In genomic region chr9:79377315-79377855, GRCh38 we compare ENCODE assay signal across 22 cellular contexts.
DNase-seq lines count a peak whose midpoint lies in the region; ATAC-seq and TF ChIP-seq lines count a peak whose summit lies in the region.
"Had no signal": no experiment of that assay in that cellular context is flagged by ENCODE, and none has a peak within 500 bp of the region (broad histone marks: within the 10 kb centered on the region; RNA-seq: fewer than 3 reads in every experiment).

No MANE protein-coding gene starts in this region.

- ATAC-seq in GM21717 (IDR thresholded peaks at IDR 0.05; ENCODE audit: unreplicated experiment), result no peak
- ATAC-seq: activated T-cell treated with anti-CD3 and anti-CD28 coated beads, Interleukin-2, amount 50 U/mL, for 4 hours; K562; left cardiac atrium; stimulated activated memory B cell treated with anti-CD40 and anti-IgM and Interleukin-4, amounts not matched to agents 10 μg/mL and 1 μg/mL and 100 μg/mL, for 72 hours had no signal

- no peaks in the 10 kb centered on the region for H3K79me2 ChIP-seq in GM23248 (ENCODE audit: insufficient read depth)
- H3K79me2 ChIP-seq in SK-N-SH (ENCODE audit: insufficient read depth), result no peaks in the 10 kb centered on the region
- no peaks in the 10 kb centered on the region for H3K79me2 ChIP-seq in osteoblast (ENCODE audit: insufficient read depth, low read length)

- TF ChIP-seq CTCF in SK-N-SH (IDR thresholded peaks at IDR 0.05), result no peak
- no peak for TF ChIP-seq CTCF in osteoblast (IDR thresholded peaks at IDR 0.05; ENCODE audit: extremely low read depth, low read depth, low read length)

- H4K20me1 ChIP-seq in GM23248 (ENCODE audit: insufficient read depth) (no peaks in the 10 kb centered on the region), SK-N-SH (ENCODE audit: insufficient read depth) (no peaks in the 10 kb centered on the region), osteoblast (ENCODE audit: insufficient read depth, low read length) (no peaks in the 10 kb centered on the region)

- H3K9me3 ChIP-seq in GM23248 (ENCODE audit: low read depth), result no peaks in the 10 kb centered on the region
- H3K9me3 ChIP-seq in SK-N-SH, result no peaks in the 10 kb centered on the region
- H3K9me3 ChIP-seq in osteoblast (ENCODE audit: low read depth, low read length), result peaks cover 2% of the 10 kb centered on the region
- H3K9me3 ChIP-seq: Caco-2 had no signal

- TF ChIP-seq EP300 in SK-N-SH (IDR thresholded peaks at IDR 0.05; ENCODE audit: borderline replicate concordance in 1 of 2, low read depth in 1 of 2, low read length in 1 of 2), result no peak

- TF ChIP-seq RAD21 in SK-N-SH (IDR thresholded peaks at IDR 0.05; ENCODE audit: low read length), result no peak

- H3K9me2 ChIP-seq in GM23248 (ENCODE audit: insufficient read depth) (no peaks in the 10 kb centered on the region; the same call in 1 of the 2 replicates), SK-N-SH (no peaks in the 10 kb centered on the region)

- 0 out of 2 replicates have a peak, but pooled peaks cover 2% of the 10 kb centered on the region for H3K27me3 ChIP-seq in GM23248 (replicated peaks; ENCODE audit: insufficient read depth)
- no peaks in the 10 kb centered on the region for H3K27me3 ChIP-seq in SK-N-SH (ENCODE audit: insufficient read depth)
- H3K27me3 ChIP-seq in osteoblast (ENCODE audit: insufficient read depth, low read length), result no peaks in the 10 kb centered on the region
- H3K27me3 ChIP-seq: breast epithelium, SJCRH30, spleen had no signal

- in situ Hi-C loops in GM23248 (cut with MboI), result no loop called here

- peak; percentile 27 for DNase-seq in GM23248
- no peak for DNase-seq in SK-N-SH
- DNase-seq in glomerular visceral epithelial cell (ENCODE audit: extremely low spot score), result peak; percentile 25
- peak; percentile 27 for DNase-seq in renal cortical epithelial cell (ENCODE audit: low read depth)
- no peak for DNase-seq in T1000 (lab: John Stamatoyannopoulos, UW)
- no peak for DNase-seq in osteoblast (ENCODE audit: insufficient read length, low spot score, missing footprints)
- DNase-seq: activated CD4-positive, alpha-beta T cell treated with anti-CD3 and anti-CD28 coated beads for 4 hours; activated T-cell treated with anti-CD3 and anti-CD28 coated beads, Interleukin-2, amount 50 U/mL, for 4 hours; C1 segment of cervical spinal cord; Caco-2; glutamatergic neuron; left cardiac atrium; NCI-H526; occipital lobe; spleen; stimulated activated CD4-positive, alpha-beta T cell treated with anti-CD3 and anti-CD28 coated beads, Interleukin-2, amount 100 ng/mL, for 48 hours; T-helper 2 cell had no signal

- H3K9ac ChIP-seq in GM23248 (no peak overlapping the region), SK-N-SH (no peak overlapping the region)

- H3K27ac ChIP-seq in GM23248 (no peak overlapping the region), SK-N-SH (ENCODE audit: low read depth in 2 of 2, low read length in 1 of 2) (no peak overlapping the region), osteoblast (ENCODE audit: low read depth, low read length) (no peak overlapping the region)
- H3K27ac ChIP-seq: breast epithelium, SJCRH30, spleen had no signal

- POLR2A ChIA-PET in SK-N-SH (lab: Yijun Ruan, JAX), result no interaction called here

- CTCF ChIA-PET in SK-N-SH (lab: Yijun Ruan, JAX), result no interaction called here

- H2AFZ ChIP-seq in GM23248 (no peak overlapping the region), SK-N-SH (ENCODE audit: low read depth) (no peak overlapping the region; the same call in 1 of the 2 replicates), osteoblast (ENCODE audit: low read length) (no peak overlapping the region)

- H3K4me1 ChIP-seq in GM23248 (ENCODE audit: insufficient read depth) (0 out of 2 replicates have a peak, but pooled peaks cover under 1% of the 10 kb centered on the region), SK-N-SH (ENCODE audit: control insufficient read depth in 1 of 2, insufficient read depth in 2 of 2, low read depth in 1 of 2, low read length in 1 of 2) (no peaks in the 10 kb centered on the region), osteoblast (ENCODE audit: insufficient read depth, low read length) (no peaks in the 10 kb centered on the region)
- H3K4me1 ChIP-seq: breast epithelium, Caco-2, spleen had no signal

- no peak overlapping the region for H3K4me3 ChIP-seq in GM23248
- no peak overlapping the region for H3K4me3 ChIP-seq in SK-N-SH (ENCODE audit: low read depth in 2 of 2, low read length in 1 of 2)
- H3K4me3 ChIP-seq in osteoblast (ENCODE audit: insufficient read depth, low read length), result no peak overlapping the region
- H3K4me3 ChIP-seq: breast epithelium, K562, SJCRH30, spleen had no signal

- H3F3A ChIP-seq in GM23248 (ENCODE audit: insufficient read depth), result no peaks in the 10 kb centered on the region
- H3F3A ChIP-seq in SK-N-SH (replicated peaks; ENCODE audit: insufficient read depth), result no peaks in the 10 kb centered on the region

- H3K4me2 ChIP-seq in GM23248 (ENCODE audit: unreplicated experiment) (no peak overlapping the region), SK-N-SH (no peak overlapping the region), osteoblast (ENCODE audit: insufficient read depth, low read length) (no peak overlapping the region)

- 53 to 59% methylated on average over 5 of the region's 5 CpGs for WGBS in GM23248 (ENCODE audit: low coverage in 1 of 2, low lambda C conversion rate in 2 of 2, missing lambda C conversion rate in 2 of 2), 2 experiments
- 89% methylated on average over 5 of the region's 5 CpGs for WGBS in SK-N-SH (ENCODE audit: low lambda C conversion rate)

- H3K36me3 ChIP-seq in GM23248 (ENCODE audit: low read depth), result no peaks in the 10 kb centered on the region
- no peaks in the 10 kb centered on the region for H3K36me3 ChIP-seq in SK-N-SH (replicated peaks in 1 of 2; ENCODE audit: control insufficient read depth in 1 of 2, insufficient read depth in 2 of 2, low read length in 1 of 2)
- no peaks in the 10 kb centered on the region for H3K36me3 ChIP-seq in osteoblast (ENCODE audit: insufficient read depth, low read length)
- H3K36me3 ChIP-seq: breast epithelium, SJCRH30, spleen had no signal

TF ChIP-seq in SK-N-SH, 30 proteins besides CTCF, POLR2A, EP300 and RAD21:
- no peak for TF ChIP-seq GATA2 (CRISPR knock-in tag; IDR thresholded peaks at IDR 0.05)
- TF ChIP-seq MEF2A (IDR thresholded peaks at IDR 0.05; ENCODE audit: borderline replicate concordance, low read depth), result no peak
- no peak for TF ChIP-seq RFX5 (IDR thresholded peaks at IDR 0.05; ENCODE audit: low read length)
- no peak for TF ChIP-seq TAF1 (IDR thresholded peaks at IDR 0.05; ENCODE audit: borderline replicate concordance, low read depth, low read length)
- no peak for TF ChIP-seq YY1 (IDR thresholded peaks at IDR 0.05; ENCODE audit: low read depth)
- TF ChIP-seq FOSL2 (IDR thresholded peaks at IDR 0.05; ENCODE audit: borderline replicate concordance, low read depth), result peak; percentile 51; the same call in 1 of the 2 replicates
- no peak for TF ChIP-seq TEAD4 (IDR thresholded peaks at IDR 0.05; ENCODE audit: borderline replicate concordance, insufficient read depth)
- TF ChIP-seq USF2 (IDR thresholded peaks at IDR 0.05; ENCODE audit: borderline replicate concordance, low read depth, low read length), result no peak

Comparison
In these comparisons a context has a peak if more than half of its experiments do, and no peak if none do; other contexts are left out.
1. DNase-seq: peak in GM23248 (single experiment), glomerular visceral epithelial cell (single experiment) and renal cortical epithelial cell (single experiment); none in SK-N-SH (single experiment), T1000 (single experiment) and osteoblast (single experiment).